In genomic region chr13:51704399-51705306, GRCh38 we compare ENCODE assay signal across 12 cellular contexts.
DNase-seq lines count a peak whose midpoint lies in the region; ATAC-seq and TF ChIP-seq lines count a peak whose summit lies in the region.
"Had no signal": no experiment of that assay in that cellular context is flagged by ENCODE, and none has a peak within 500 bp of the region (broad histone marks: within the 10 kb centered on the region; RNA-seq: fewer than 3 reads in every experiment).

No MANE protein-coding gene starts in this region.

- H3K4me3 ChIP-seq in A673 (ENCODE audit: low read depth, low read length, poor library complexity, severe bottlenecking), result no peak overlapping the region

- CTCF ChIA-PET in activated B cell treated with CpG ODN at 0.5 μM for 24 hours (lab: Charles Lee) (no interaction called here), A673 (lab: Charles Lee) (no interaction called here)

- TF ChIP-seq CTCF in activated B cell treated with CpG ODN at 0.5 μM for 24 hours (IDR thresholded peaks at IDR 0.05), result no peak
- no peak for TF ChIP-seq CTCF in A673 (conservative IDR thresholded peaks at IDR 0.05; ENCODE audit: low read depth, low read length)

- no peaks in the 10 kb centered on the region for H3K9me3 Mint-ChIP-seq in activated B cell treated with CpG ODN at 0.5 μM for 24 hours

- no peak overlapping the region for H3K4me3 Mint-ChIP-seq in activated B cell treated with CpG ODN at 0.5 μM for 24 hours
- H3K4me3 Mint-ChIP-seq: neural crest cell had no signal

- POLR2A ChIA-PET in activated B cell treated with CpG ODN at 0.5 μM for 24 hours (lab: Charles Lee), result no interaction called here
- POLR2A ChIA-PET in A673 (lab: Charles Lee; ENCODE audit: low non-redundant PET), result no interaction called here

- peaks cover 18% of the 10 kb centered on the region for H3K36me3 Mint-ChIP-seq in activated B cell treated with CpG ODN at 0.5 μM for 24 hours (ENCODE audit: low read depth)

- ATAC-seq in GM18858 (IDR thresholded peaks at IDR 0.05; ENCODE audit: unreplicated experiment) (peak; percentile 95), GM21447 (IDR thresholded peaks at IDR 0.05; ENCODE audit: unreplicated experiment) (peak; percentile 81), HG03103 (IDR thresholded peaks at IDR 0.05; ENCODE audit: low read depth, unreplicated experiment) (peak; percentile 87), activated B cell treated with CpG ODN at 0.5 μM for 24 hours (ENCODE audit: low read depth) (peak; percentile 28)

- no peaks in the 10 kb centered on the region for H3K27me3 Mint-ChIP-seq in activated B cell treated with CpG ODN at 0.5 μM for 24 hours

- H3K27ac ChIP-seq in A673 (ENCODE audit: low read depth, low read length, poor library complexity, severe bottlenecking), result no peak overlapping the region
- H3K27ac ChIP-seq: VCaP had no signal

- H3K27me3 ChIP-seq in A673 (replicated peaks; ENCODE audit: insufficient read depth, low read depth, low read length, poor library complexity), result no peaks in the 10 kb centered on the region

- intact Hi-C loops in activated B cell treated with CpG ODN at 0.5 μM for 24 hours (cut with micrococcal nuclease) (no loop called here), A673 (cut with micrococcal nuclease; ENCODE audit: unreplicated experiment) (no loop called here)

- no TSS peak for BruUV-seq in A673 (replicated peaks; lab: Mats Ljungman, UMichigan)

- H3K36me3 ChIP-seq in A673 (ENCODE audit: insufficient read depth, low read length, poor library complexity, severe bottlenecking), result peaks cover 31% of the 10 kb centered on the region

- H3K4me1 ChIP-seq in A673 (ENCODE audit: insufficient read depth, low read length, poor library complexity, severe bottlenecking), result no peaks in the 10 kb centered on the region

- peaks cover 35% of the 10 kb centered on the region for H3K4me1 Mint-ChIP-seq in activated B cell treated with CpG ODN at 0.5 μM for 24 hours
- H3K4me1 Mint-ChIP-seq: neural crest cell had no signal

- DNase-seq in activated B cell treated with CpG ODN at 0.5 μM for 24 hours (no peak), NCI-H2081 (lab: John Stamatoyannopoulos, UW) (no peak), NCI-H1436 (lab: John Stamatoyannopoulos, UW) (no peak), SKM-1 treated with dmso at 0.1 percent for 144 hours (lab: John Stamatoyannopoulos, UW; ENCODE audit: unreplicated experiment) (no peak), A673 (ENCODE audit: low spot score) (no peak)
- DNase-seq: NCI-H2029 treated with DMSO at 0.1 percent for 48 hours; stimulated activated naive CD4-positive, alpha-beta T cell treated with Interleukin-2 at 50 U/mL for 16 hours had no signal

- H3K27ac Mint-ChIP-seq in activated B cell treated with CpG ODN at 0.5 μM for 24 hours, result peak overlapping the region; percentile 43

- no peaks in the 10 kb centered on the region for H3K9me3 ChIP-seq in A673 (ENCODE audit: low read depth, low read length, poor library complexity, severe bottlenecking)

Comparison
In these comparisons a context has a peak if more than half of its experiments do, and no peak if none do; other contexts are left out.
1. ATAC-seq: peak in every context shown above with its lines; median percentile 95 in GM18858; 87 in HG03103; 81 in GM21447; 28 in activated B cell treated with CpG ODN at 0.5 μM for 24 hours.